ENCODE assay signal across 7 cellular contexts in genomic region chr4:105708376-105709080, GRCh38. TPM values are rescaled to one million over a fixed set of nuclear protein-coding genes. Genes with fewer than 3 reads are reported as not detected.
DNase-seq lines count a peak whose midpoint lies in the region; ATAC-seq, FAIRE-seq and TF ChIP-seq lines count a peak whose summit lies in the region.

A gene with protein sequence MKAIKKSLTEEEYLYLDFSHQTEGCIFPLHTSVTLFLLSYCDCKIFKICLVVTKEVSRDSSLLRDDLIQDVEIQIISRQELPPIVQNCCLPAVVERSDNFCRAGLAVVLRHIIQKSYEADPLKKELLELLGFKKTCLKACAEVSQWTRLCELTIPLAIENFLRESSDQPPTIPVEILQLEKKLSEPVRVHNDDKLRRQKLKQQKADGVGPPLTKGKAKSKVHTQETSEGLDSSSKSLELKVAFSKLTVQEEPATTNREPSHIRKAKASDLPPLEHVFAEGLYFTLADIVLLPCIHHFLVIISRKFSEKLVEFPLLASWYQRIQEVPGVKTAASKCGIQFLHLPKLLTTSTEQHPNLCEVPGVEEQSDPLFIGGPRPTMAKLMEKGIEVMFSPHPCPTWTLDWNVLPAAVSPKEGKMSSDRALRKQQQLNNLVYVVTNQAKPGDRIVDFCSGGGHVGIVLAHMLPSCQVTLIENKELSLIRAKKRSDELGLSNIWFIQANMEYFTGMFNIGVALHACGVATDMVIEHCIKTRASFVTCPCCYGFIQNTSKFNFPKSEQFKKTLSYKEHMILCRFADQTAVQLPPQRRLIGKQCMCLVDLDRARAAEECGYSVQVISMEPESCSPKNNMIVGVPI (plus strand): TSS chr4:105708784. CDS start chr4:105717614, 8,830 bp downstream.
A gene with protein sequence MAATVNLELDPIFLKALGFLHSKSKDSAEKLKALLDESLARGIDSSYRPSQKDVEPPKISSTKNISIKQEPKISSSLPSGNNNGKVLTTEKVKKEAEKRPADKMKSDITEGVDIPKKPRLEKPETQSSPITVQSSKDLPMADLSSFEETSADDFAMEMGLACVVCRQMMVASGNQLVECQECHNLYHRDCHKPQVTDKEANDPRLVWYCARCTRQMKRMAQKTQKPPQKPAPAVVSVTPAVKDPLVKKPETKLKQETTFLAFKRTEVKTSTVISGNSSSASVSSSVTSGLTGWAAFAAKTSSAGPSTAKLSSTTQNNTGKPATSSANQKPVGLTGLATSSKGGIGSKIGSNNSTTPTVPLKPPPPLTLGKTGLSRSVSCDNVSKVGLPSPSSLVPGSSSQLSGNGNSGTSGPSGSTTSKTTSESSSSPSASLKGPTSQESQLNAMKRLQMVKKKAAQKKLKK (minus strand): TSS chr4:105708689. CDS start chr4:105700005, 8,684 bp downstream.

- TF ChIP-seq CTCF in hepatocyte (IDR thresholded peaks at IDR 0.05; ENCODE audit: poor library complexity), result no peak

- under 1% methylated on average over 58 of the region's 58 CpGs for WGBS in hepatocyte (ENCODE audit: low lambda C conversion rate, missing lambda C conversion rate)

- no peaks in the 10 kb centered on the region for H3K9me3 ChIP-seq in hepatocyte (ENCODE audit: low read depth)

- DNase-seq in GM18507 (ENCODE audit: extremely low spot score, insufficient read length, low read depth) (peak; percentile 65), NCI-H2029 treated with DMSO at 0.1 percent for 48 hours (lab: John Stamatoyannopoulos, UW) (peak; percentile 76), T-helper 9 cell (peak; percentile 77), astrocyte of the hippocampus (ENCODE audit: low read depth, low spot score) (peak; percentile 97), hepatocyte (ENCODE audit: low spot score) (peak; percentile 96), renal cortical epithelial cell (ENCODE audit: low read depth) (peak; percentile 79)

- H3K4me1 ChIP-seq in hepatocyte (ENCODE audit: insufficient read depth), result peaks cover 17% of the 10 kb centered on the region

- no peaks in the 10 kb centered on the region for H3K27me3 ChIP-seq in hepatocyte

- peak; percentile 78 for ATAC-seq in HG02981 (IDR thresholded peaks at IDR 0.05; ENCODE audit: unreplicated experiment)

- no peaks in the 10 kb centered on the region for H3K36me3 ChIP-seq in hepatocyte (replicated peaks; ENCODE audit: insufficient read depth, low read depth)

- H3K27ac ChIP-seq in hepatocyte, result peak within 1 kb of the TSS; percentile 93

- H3K4me3 ChIP-seq in hepatocyte, result peak within 1 kb of the TSS; percentile 88

- peak within 1 kb of the TSS; percentile 85 for H3K4me2 ChIP-seq in hepatocyte

- no peaks in the 10 kb centered on the region for H4K20me1 ChIP-seq in hepatocyte (ENCODE audit: insufficient read depth, poor library complexity, severe bottlenecking)

- peaks cover 75% of the 10 kb centered on the region for H3K79me2 ChIP-seq in hepatocyte

- no peaks in the 10 kb centered on the region for H3K9me2 ChIP-seq in hepatocyte (replicated peaks; ENCODE audit: insufficient read depth)

- H2AFZ ChIP-seq in hepatocyte, result peak within 1 kb of the TSS; percentile 92

- FAIRE-seq in GM18507 (lab: Jason Lieb, UNC), result peak; percentile 95

RNA-seq across cellular contexts. Expression of the first gene that starts in this region (rescaled TPM):
- total RNA-seq in hepatocyte (19.1 and 21.9 TPM in 2 replicates), renal cortical epithelial cell (33.0 and 36.3 TPM in 2 replicates)
- polyA plus RNA-seq in hepatocyte, result 2.8 and 4.8 TPM in 2 replicates

RNA-seq across cellular contexts. Expression of the second gene that starts in this region (rescaled TPM):
- total RNA-seq in hepatocyte (17.3 and 25.2 TPM in 2 replicates), renal cortical epithelial cell (18.2 and 27.5 TPM in 2 replicates)
- polyA plus RNA-seq in hepatocyte, result 20.8 and 25.6 TPM in 2 replicates

Comparison
In these comparisons a context has a peak if more than half of its experiments do, and no peak if none do; other contexts are left out.
1. Peak in every context shown above with its lines: DNase-seq, ATAC-seq, H3K4me3 ChIP-seq and H3K27ac ChIP-seq.